1 cellular context compared by ENCODE assay signal in the genomic region with DNA sequence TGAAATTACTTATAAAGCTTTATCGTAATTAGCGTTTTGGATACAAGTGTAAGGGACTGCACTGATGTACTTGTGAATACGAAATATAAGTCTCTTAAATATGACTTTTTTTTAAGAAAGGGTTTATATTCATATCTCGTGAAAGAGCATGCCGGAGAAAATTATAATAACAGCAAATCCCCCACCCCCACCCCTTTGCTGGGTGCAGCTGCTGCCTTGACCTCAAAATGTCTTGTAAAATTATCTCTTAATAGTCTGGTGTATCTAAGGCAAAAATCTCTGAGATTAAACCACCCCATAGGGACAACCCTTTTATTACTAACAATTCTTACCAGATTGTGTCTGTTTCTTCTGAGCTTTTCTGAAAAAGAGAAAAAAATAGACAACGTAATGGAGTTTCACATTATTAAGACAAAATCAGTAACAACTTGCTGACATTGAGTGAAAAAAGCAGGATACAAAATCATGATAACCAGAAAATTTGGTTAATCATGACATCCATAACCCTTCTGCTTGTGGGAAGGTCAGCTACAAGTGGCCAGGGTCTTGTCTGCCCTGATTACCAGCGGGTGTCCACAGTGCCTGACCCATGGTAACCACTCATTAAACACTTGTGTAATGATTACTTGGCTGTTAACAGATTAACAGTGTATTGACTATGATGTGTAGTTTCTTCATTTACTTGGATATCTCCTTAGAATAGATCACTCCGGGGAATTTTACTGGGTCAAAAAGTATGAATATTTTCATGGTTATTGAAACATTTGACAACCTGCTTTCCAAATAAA.
TF ChIP-seq lines count a peak whose summit lies in the region.

No MANE protein-coding gene starts in this region.

TF ChIP-seq in K562, 482 proteins besides CTCF, POLR2A, EP300 and RAD21:
- TF ChIP-seq, protein P1, sequence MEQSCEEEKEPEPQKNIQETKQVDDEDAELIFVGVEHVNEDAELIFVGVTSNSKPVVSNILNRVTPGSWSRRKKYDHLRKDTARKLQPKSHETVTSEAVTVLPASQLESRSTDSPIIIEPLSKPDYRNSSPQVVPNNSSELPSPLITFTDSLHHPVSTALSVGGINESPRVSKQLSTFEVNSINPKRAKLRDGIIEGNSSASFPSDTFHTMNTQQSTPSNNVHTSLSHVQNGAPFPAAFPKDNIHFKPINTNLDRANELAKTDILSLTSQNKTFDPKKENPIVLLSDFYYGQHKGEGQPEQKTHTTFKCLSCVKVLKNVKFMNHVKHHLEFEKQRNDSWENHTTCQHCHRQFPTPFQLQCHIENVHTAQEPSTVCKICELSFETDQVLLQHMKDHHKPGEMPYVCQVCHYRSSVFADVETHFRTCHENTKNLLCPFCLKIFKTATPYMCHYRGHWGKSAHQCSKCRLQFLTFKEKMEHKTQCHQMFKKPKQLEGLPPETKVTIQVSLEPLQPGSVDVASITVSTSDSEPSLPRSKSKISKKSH (CRISPR knock-in tag; IDR thresholded peaks at IDR 0.05): no peak
- TF ChIP-seq NFE2L1 (tag; IDR thresholded peaks at IDR 0.05; ENCODE audit: borderline replicate concordance, low read depth) (no peak), PHF20 (IDR thresholded peaks at IDR 0.05; ENCODE audit: partially characterized antibody) (no peak)
- TF ChIP-seq, protein P2, sequence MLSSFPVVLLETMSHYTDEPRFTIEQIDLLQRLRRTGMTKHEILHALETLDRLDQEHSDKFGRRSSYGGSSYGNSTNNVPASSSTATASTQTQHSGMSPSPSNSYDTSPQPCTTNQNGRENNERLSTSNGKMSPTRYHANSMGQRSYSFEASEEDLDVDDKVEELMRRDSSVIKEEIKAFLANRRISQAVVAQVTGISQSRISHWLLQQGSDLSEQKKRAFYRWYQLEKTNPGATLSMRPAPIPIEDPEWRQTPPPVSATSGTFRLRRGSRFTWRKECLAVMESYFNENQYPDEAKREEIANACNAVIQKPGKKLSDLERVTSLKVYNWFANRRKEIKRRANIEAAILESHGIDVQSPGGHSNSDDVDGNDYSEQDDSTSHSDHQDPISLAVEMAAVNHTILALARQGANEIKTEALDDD (IDR thresholded peaks at IDR 0.05): peak; percentile 49
